Comparison of ENCODE assay signal across 18 cellular contexts in the genomic region with DNA sequence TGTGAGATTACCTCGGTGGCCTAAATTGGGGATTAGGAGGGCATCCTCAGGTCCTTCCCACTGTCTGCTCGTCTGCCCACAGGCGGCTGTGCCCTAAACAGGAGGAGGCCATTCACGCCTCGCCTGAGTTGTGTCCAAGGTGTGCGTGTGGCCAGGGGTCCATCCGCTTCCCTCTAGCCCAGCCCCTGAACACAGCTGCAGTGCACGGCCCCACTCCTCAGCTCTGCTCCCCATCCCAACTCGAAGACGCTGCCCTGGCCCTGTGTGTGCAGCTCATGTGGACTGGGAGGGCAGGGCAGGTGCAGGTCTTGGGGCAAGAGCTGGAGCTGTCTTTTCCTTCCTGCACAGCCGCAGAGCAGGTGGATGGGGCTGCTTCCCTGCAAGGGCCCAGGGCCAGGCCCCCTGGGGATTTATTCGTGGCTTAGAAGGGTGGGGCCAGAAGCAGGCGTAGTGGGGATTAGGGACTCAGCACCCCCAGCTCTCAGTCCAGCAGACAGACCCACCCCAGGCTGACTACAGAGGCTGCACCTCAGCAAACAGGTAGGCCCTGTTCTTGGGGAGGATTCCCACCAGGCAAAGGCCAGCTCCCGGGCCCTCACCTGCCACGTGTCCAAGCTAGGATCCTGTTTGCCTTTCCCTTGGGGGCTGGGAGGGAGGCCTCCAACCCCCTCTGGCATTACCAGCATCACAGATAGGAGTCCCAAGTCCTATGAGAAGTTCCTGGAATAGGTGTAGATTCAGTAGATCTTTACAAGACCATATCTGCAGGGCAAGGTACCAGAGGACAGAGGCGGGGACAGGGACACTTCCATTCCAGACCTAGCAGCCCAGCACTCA. TPM values are rescaled to one million over a fixed set of nuclear protein-coding genes. Genes with fewer than 3 reads are reported as not detected.
A peak's percentile ranks its signal among the peaks of the same experiment; 100 is the strongest.
DNase-seq lines count a peak whose midpoint lies in the region; FAIRE-seq and TF ChIP-seq lines count a peak whose summit lies in the region.
"Had no signal": no experiment of that assay in that cellular context is flagged by ENCODE, and none has a peak within 500 bp of the region (broad histone marks: within the 10 kb centered on the region; RNA-seq: fewer than 3 reads in every experiment).

No MANE protein-coding gene starts in this region.

- no peak for TF ChIP-seq POLR2A in adrenal gland (IDR thresholded peaks at IDR 0.05)

- H3K36me3 ChIP-seq in HEK293 (ENCODE audit: control insufficient read depth in 2 of 2, insufficient read depth in 1 of 2, low read length in 2 of 2) (peaks cover 0 to 54% of the 10 kb centered on the region in 2 experiments; a peak in 1 of 3 replicates), adrenal gland (replicated peaks in 1 of 2) (peaks cover 0 to 30% of the 10 kb centered on the region in 2 donors), osteoblast (ENCODE audit: insufficient read depth, low read length) (peaks cover 8% of the 10 kb centered on the region)

- H3K27me3 ChIP-seq in adrenal gland: no peaks in the 10 kb centered on the region
- H3K27me3 ChIP-seq in osteoblast (ENCODE audit: insufficient read depth, low read length): no peaks in the 10 kb centered on the region
- H3K27me3 ChIP-seq: esophagus muscularis mucosa, left lung had no signal

- peaks cover 90% of the 10 kb centered on the region for H3K79me2 ChIP-seq in osteoblast (ENCODE audit: insufficient read depth, low read length)

- H3K36me3 Mint-ChIP-seq in T-helper 1 cell treated with Interleukin-12 subunit alpha and Interleukin-12 subunit beta and Interleukin-4 antibody, amounts not matched to agents 30 μg/mL and 1 μg/mL, for 36 hours (ENCODE audit: low read depth): peaks cover 2% of the 10 kb centered on the region

- CTCF ChIA-PET in HEK293 (lab: Yijun Ruan, JAX): interaction anchor here (1.1 to 1.9 kb wide), 2 partner anchors 14 to 21 kb away, joined by 4 to 8 read pairs; a partner anchor contains a TSS

- H3K4me1 ChIP-seq in HEK293 (ENCODE audit: control insufficient read depth, insufficient read depth, low read length) (peaks cover 13% of the 10 kb centered on the region), adrenal gland (replicated peaks in 1 of 2) (peaks cover 11 to 40% of the 10 kb centered on the region in 2 donors), osteoblast (ENCODE audit: insufficient read depth, low read length) (peaks cover 20% of the 10 kb centered on the region)

- peak overlapping the region; percentile 17 for H3K4me3 Mint-ChIP-seq in T-helper 1 cell treated with Interleukin-12 subunit alpha and Interleukin-12 subunit beta and Interleukin-4 antibody, amounts not matched to agents 30 μg/mL and 1 μg/mL, for 36 hours

- intact Hi-C loops in adrenal gland (cut with DNase I): no loop called here

- H3K9me3 ChIP-seq in HEK293 (ENCODE audit: control insufficient read depth, insufficient read depth, low read depth, low read length) (no peaks in the 10 kb centered on the region), adrenal gland (replicated peaks in 1 of 3) (no peaks in the 10 kb centered on the region), osteoblast (ENCODE audit: low read depth, low read length) (no peaks in the 10 kb centered on the region)
- H3K9me3 ChIP-seq: esophagus muscularis mucosa, left lung, thoracic aorta had no signal

- 83 to 90% (median 86%) methylated on average over 10 to 16 of the region's 16 CpGs for WGBS in adrenal gland, 4 donors

- H2AFZ ChIP-seq in osteoblast (ENCODE audit: low read length): no peak overlapping the region

- DNase-seq in T-helper 1 cell (no peak), adrenal gland (peak in 4 of 7 donors; percentile 10 to 45 (median 14)), osteoblast (ENCODE audit: insufficient read length, low spot score, missing footprints) (peak; percentile 75), DMS114 treated with DMSO at 0.1 percent for 48 hours (lab: John Stamatoyannopoulos, UW; ENCODE audit: unreplicated experiment) (no peak), HTR-8/SVneo (ENCODE audit: insufficient read length, low spot score) (no peak)
- no peak for DNase-seq in stimulated activated CD4-positive, alpha-beta T cell treated with anti-CD3 and anti-CD28 coated beads, Interleukin-4, amount 100 ng/mL, for 1 hour
- DNase-seq: 8988T; activated CD4-positive, alpha-beta T cell treated with anti-CD3 and anti-CD28 coated beads, Interleukin-2, amount 50 U/mL, for 1 hour; hippocampal formation; MV-4-11; NCI-H2171 treated with DMSO at 0.1 percent for 48 hours; OCI-M1 had no signal

- POLR2A ChIA-PET in HEK293 (lab: Yijun Ruan, JAX): interaction anchor here (3.7 kb wide), 1 partner anchor 20 kb away, joined by 22 read pairs; a partner anchor contains a TSS

- H3K4me1 Mint-ChIP-seq in T-helper 1 cell treated with Interleukin-12 subunit alpha and Interleukin-12 subunit beta and Interleukin-4 antibody, amounts not matched to agents 30 μg/mL and 1 μg/mL, for 36 hours (ENCODE audit: low read depth): peaks cover 19% of the 10 kb centered on the region

- H3K27me3 Mint-ChIP-seq in T-helper 1 cell treated with Interleukin-12 subunit alpha and Interleukin-12 subunit beta and Interleukin-4 antibody, amounts not matched to agents 30 μg/mL and 1 μg/mL, for 36 hours (ENCODE audit: low read depth): no peaks in the 10 kb centered on the region

- H3K4me2 ChIP-seq in osteoblast (ENCODE audit: insufficient read depth, low read length): no peak overlapping the region
- H3K4me2 ChIP-seq: smooth muscle cell had no signal

- no peak for TF ChIP-seq CTCF in HEK293 (tag by site-specific recombination; IDR thresholded peaks at IDR 0.05)
- TF ChIP-seq CTCF in adrenal gland (IDR thresholded peaks at IDR 0.05): no peak
- no peak for TF ChIP-seq CTCF in osteoblast (IDR thresholded peaks at IDR 0.05; ENCODE audit: extremely low read depth, low read depth, low read length)

- no peaks in the 10 kb centered on the region for H3K9me3 Mint-ChIP-seq in T-helper 1 cell treated with Interleukin-12 subunit alpha and Interleukin-12 subunit beta and Interleukin-4 antibody, amounts not matched to agents 30 μg/mL and 1 μg/mL, for 36 hours

- no peak overlapping the region for H3K27ac Mint-ChIP-seq in T-helper 1 cell treated with Interleukin-12 subunit alpha and Interleukin-12 subunit beta and Interleukin-4 antibody, amounts not matched to agents 30 μg/mL and 1 μg/mL, for 36 hours

- FAIRE-seq in HTR-8/SVneo (lab: Jason Lieb, UNC): no peak

- peaks cover 58% of the 10 kb centered on the region for H4K20me1 ChIP-seq in osteoblast (ENCODE audit: insufficient read depth, low read length)

- H3K4me3 ChIP-seq in HEK293 (ENCODE audit: low read depth, low read length): no peak overlapping the region
- H3K4me3 ChIP-seq in adrenal gland: no peak overlapping the region
- H3K4me3 ChIP-seq in osteoblast (ENCODE audit: insufficient read depth, low read length): no peak overlapping the region
- H3K4me3 ChIP-seq: esophagus muscularis mucosa, left lung, smooth muscle cell, thoracic aorta had no signal

- H3K27ac ChIP-seq in HEK293 (ENCODE audit: extremely low read depth, low read depth, low read length) (0 out of 2 replicates have a peak overlapping the region, but pooled peaks have one; percentile 2), adrenal gland (no peak overlapping the region), osteoblast (ENCODE audit: low read depth, low read length) (no peak overlapping the region)
- H3K27ac ChIP-seq: esophagus muscularis mucosa, thoracic aorta had no signal

TF ChIP-seq in HEK293, 187 proteins besides CTCF, POLR2A, EP300 and RAD21 (continues in another document):
- TF ChIP-seq GLIS2 (tag by site-specific recombination; IDR thresholded peaks at IDR 0.05): 0 out of 2 replicates have a peak, but pooled peaks have one; percentile 3
- TF ChIP-seq, protein P1, sequence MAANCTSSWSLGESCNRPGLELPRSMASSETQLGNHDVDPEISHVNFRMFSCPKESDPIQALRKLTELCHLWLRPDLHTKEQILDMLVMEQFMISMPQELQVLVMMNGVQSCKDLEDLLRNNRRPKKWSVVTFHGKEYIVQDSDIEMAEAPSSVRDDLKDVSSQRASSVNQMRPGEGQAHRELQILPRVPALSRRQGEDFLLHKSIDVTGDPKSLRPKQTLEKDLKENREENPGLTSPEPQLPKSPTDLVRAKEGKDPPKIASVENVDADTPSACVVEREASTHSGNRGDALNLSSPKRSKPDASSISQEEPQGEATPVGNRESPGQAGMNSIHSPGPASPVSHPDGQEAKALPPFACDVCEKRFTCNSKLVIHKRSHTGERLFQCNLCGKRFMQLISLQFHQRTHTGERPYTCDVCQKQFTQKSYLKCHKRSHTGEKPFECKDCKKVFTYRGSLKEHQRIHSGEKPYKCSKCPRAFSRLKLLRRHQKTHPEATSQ (tag by site-specific recombination; IDR thresholded peaks at IDR 0.05): no peak
- TF ChIP-seq GLIS1 (tag by site-specific recombination; IDR thresholded peaks at IDR 0.05): peak; percentile 28; the same call in 1 of the 2 replicates
- no peak for TF ChIP-seq ZNF654 (tag by site-specific recombination; IDR thresholded peaks at IDR 0.05; ENCODE audit: low read depth)
- TF ChIP-seq ZNF214 (tag by site-specific recombination; IDR thresholded peaks at IDR 0.05; ENCODE audit: borderline replicate concordance): no peak
- no peak for TF ChIP-seq ZNF155 (tag by site-specific recombination; IDR thresholded peaks at IDR 0.05)
- peak; percentile 38 for TF ChIP-seq KLF1 (tag by site-specific recombination; IDR thresholded peaks at IDR 0.05)
- TF ChIP-seq RBAK (tag by site-specific recombination; IDR thresholded peaks at IDR 0.05): no peak

RNA-seq across cellular contexts. Expression of a gene that starts 4.4 kb away (rescaled TPM):
- total RNA-seq in adrenal gland (100 to 1,000 TPM; 162 to 427 (median 236) TPM), osteoblast (253 and 278 TPM in 2 replicates)
- 100 to 1,000 TPM in 2 of 3 donors, 10 to 100 TPM in 1; 42.3 to 414 (median 388) TPM for polyA plus RNA-seq in adrenal gland

RNA-seq across cellular contexts. Expression of a gene that starts 5.3 kb away (rescaled TPM):
- total RNA-seq in adrenal gland (1 to 10 TPM in 7 of 8 donors, under 1 TPM in 1; 0.87 to 4.1 (median 1.3) TPM), osteoblast (0.88 and 1.4 TPM in 2 replicates)
- 1 to 10 TPM in 2 of 3 donors, under 1 TPM in 1; 0.05 to 2.1 (median 1.8) TPM for polyA plus RNA-seq in adrenal gland
- total RNA-seq: smooth muscle cell had no signal

RNA-seq across cellular contexts. Expression of a gene that starts 21.2 kb away (rescaled TPM):
- total RNA-seq in adrenal gland (10 to 100 TPM; 10.7 to 40.6 (median 17.8) TPM), osteoblast (4.4 and 4.7 TPM in 2 replicates)
- 1 to 10 TPM; 1.4 to 3.8 (median 2.9) TPM for polyA plus RNA-seq in adrenal gland

RNA-seq across cellular contexts. Expression of a gene that starts 35.3 kb away (rescaled TPM):
- 100 to 1,000 TPM in 2 of 8 donors, 10 to 100 TPM in 6; 56.4 to 120 (median 70.8) TPM for total RNA-seq in adrenal gland
- 100 to 1,000 TPM in 2 of 3 donors, 10 to 100 TPM in 1; 25.1 to 309 (median 303) TPM for polyA plus RNA-seq in adrenal gland
- total RNA-seq in osteoblast: 34.5 and 51.4 TPM in 2 replicates

RNA-seq across cellular contexts. Expression of a gene that starts 41.3 kb away (rescaled TPM):
- total RNA-seq in adrenal gland: 10 to 100 TPM in 6 of 8 donors, 1 to 10 TPM in 2; 8.0 to 24.8 (median 15.4) TPM
- 10 to 100 TPM in 2 of 3 donors, 1 to 10 TPM in 1; 5.0 to 42.0 (median 36.0) TPM for polyA plus RNA-seq in adrenal gland
- 5.3 and 5.4 TPM in 2 replicates for total RNA-seq in osteoblast

Comparison
In these comparisons a context has a peak if more than half of its experiments do, and no peak if none do; other contexts are left out.
1. DNase-seq: peak in adrenal gland (4 of 7) and osteoblast (single experiment); none in T-helper 1 cell (0 of 5), DMS114 treated with DMSO at 0.1 percent for 48 hours (single experiment), stimulated activated CD4-positive, alpha-beta T cell treated with anti-CD3 and anti-CD28 coated beads, Interleukin-4, amount 100 ng/mL, for 1 hour (single experiment) and HTR-8/SVneo (single experiment).